Comparison of ENCODE assay signal across 14 cellular contexts in the genomic region with DNA sequence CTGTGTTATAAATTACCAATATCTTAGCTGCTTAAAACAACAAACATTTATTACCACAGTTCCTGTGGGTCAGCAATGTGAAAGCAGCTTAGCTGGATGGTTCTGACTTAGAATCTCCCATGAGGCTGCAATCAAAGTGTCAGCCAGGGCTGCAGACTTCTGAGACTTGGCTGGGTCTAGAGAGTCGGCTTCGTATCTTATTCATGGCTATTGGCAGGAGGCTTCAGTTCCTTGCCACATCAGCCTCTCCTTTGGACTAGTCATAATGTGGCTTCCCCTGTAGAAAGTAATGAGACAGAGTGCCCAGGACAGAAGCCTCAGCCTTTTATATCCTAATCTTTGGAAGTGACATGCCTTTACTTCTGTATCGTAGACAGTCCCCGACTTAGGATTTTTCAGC. TPM values are rescaled to one million over a fixed set of nuclear protein-coding genes. Genes with fewer than 3 reads are reported as not detected.
DNase-seq lines count a peak whose midpoint lies in the region; ATAC-seq and TF ChIP-seq lines count a peak whose summit lies in the region.
"Had no signal": no experiment of that assay in that cellular context is flagged by ENCODE, and none has a peak within 500 bp of the region (broad histone marks: within the 10 kb centered on the region; RNA-seq: fewer than 3 reads in every experiment).

No MANE protein-coding gene starts in this region.

- no peaks in the 10 kb centered on the region for H3K27me3 ChIP-seq in fibroblast of lung (ENCODE audit: control insufficient read depth, insufficient read depth, low read length)
- H3K27me3 ChIP-seq: colonic mucosa had no signal

- DNase-seq in AG08396 (ENCODE audit: low spot score) = peak; percentile 53
- peak; percentile 40 for DNase-seq in LHCN-M2 (ENCODE audit: low read depth)
- DNase-seq in fibroblast of lung (ENCODE audit: low read depth in 2 of 2) = peak; percentile 78 to 87
- no peak for DNase-seq in nephron progenitor cell
- DNase-seq in activated CD4-positive, alpha-beta T cell treated with anti-CD3 and anti-CD28 coated beads, Interleukin-2, amount 50 U/mL, for 4 hours = no peak
- no peak for DNase-seq in activated CD4-positive, alpha-beta T cell treated with anti-CD3 and anti-CD28 coated beads, Interleukin-2, amount 50 U/mL, for 48 hours
- no peak for DNase-seq in SHP77 treated with DMSO at 0.1 percent for 48 hours (lab: John Stamatoyannopoulos, UW)
- DNase-seq: colonic mucosa; glutamatergic neuron; NCI-H1105 treated with DMSO at 0.1 percent for 48 hours; NCI-H510A treated with DMSO at 0.1 percent for 48 hours; stimulated activated CD4-positive, alpha-beta T cell treated with anti-CD3 and anti-CD28 coated beads, Interleukin-2, amount 100 ng/mL, for 24 hours had no signal

- ATAC-seq in HG03432 (IDR thresholded peaks at IDR 0.05; ENCODE audit: unreplicated experiment) = no peak

- H3K9ac ChIP-seq in fibroblast of lung (ENCODE audit: insufficient read depth, low read length) = no peak overlapping the region

- H3K36me3 ChIP-seq in fibroblast of lung (ENCODE audit: control insufficient read depth, insufficient read depth, low read length) = peaks cover 2% of the 10 kb centered on the region
- H3K36me3 ChIP-seq: colonic mucosa had no signal

- H3K4me3 ChIP-seq in fibroblast of lung (replicated peaks in 1 of 4; ENCODE audit: control extremely low read depth in 1 of 4, insufficient read depth in 1 of 4, low read depth in 3 of 4, low read length in 4 of 4) = peak overlapping the region in 1 of 4 experiments; percentile 11
- H3K4me3 ChIP-seq: colonic mucosa had no signal

- H2AFZ ChIP-seq in fibroblast of lung (ENCODE audit: low read length) = no peak overlapping the region

- H3K27me3 Mint-ChIP-seq in nephron progenitor cell (ENCODE audit: low read depth, poor library complexity) = no peaks in the 10 kb centered on the region
- H3K27me3 Mint-ChIP-seq: activated naive CD4-positive, alpha-beta T cell treated with anti-CD3 and anti-CD28 coated beads, Interleukin-2, amount 50 U/mL, for 24 hours had no signal

- peak overlapping the region; percentile 36 for H3K4me2 ChIP-seq in fibroblast of lung (ENCODE audit: extremely low read depth, insufficient read depth, low read length)

- H3K4me1 ChIP-seq in fibroblast of lung (ENCODE audit: control insufficient read depth, extremely low read depth, insufficient read depth, low read length) = peaks cover 13% of the 10 kb centered on the region
- H3K4me1 ChIP-seq: colonic mucosa had no signal

- peak overlapping the region; percentile 57 for H3K27ac ChIP-seq in fibroblast of lung (ENCODE audit: insufficient read depth, low read length)
- H3K27ac ChIP-seq: colonic mucosa had no signal

- TF ChIP-seq CTCF in fibroblast of lung (conservative IDR thresholded peaks at IDR 0.05 in 1 of 2, IDR thresholded peaks at IDR 0.05 in 1 of 2; ENCODE audit: low read depth in 1 of 2, low read length in 2 of 2) (no peak), nephron progenitor cell (IDR thresholded peaks at IDR 0.05) (no peak)

- H3K79me2 ChIP-seq in fibroblast of lung (ENCODE audit: control insufficient read depth, insufficient read depth, low read length) = peaks cover 73% of the 10 kb centered on the region

- no peak overlapping the region for H3K4me3 Mint-ChIP-seq in nephron progenitor cell
- H3K4me3 Mint-ChIP-seq: activated naive CD4-positive, alpha-beta T cell treated with anti-CD3 and anti-CD28 coated beads, Interleukin-2, amount 50 U/mL, for 24 hours had no signal

- H4K20me1 ChIP-seq in fibroblast of lung (ENCODE audit: control insufficient read depth, extremely low read depth, insufficient read depth, low read length) = no peaks in the 10 kb centered on the region

- no peaks in the 10 kb centered on the region for H3K9me3 ChIP-seq in fibroblast of lung (ENCODE audit: control insufficient read depth, insufficient read depth, low read depth, low read length)
- H3K9me3 ChIP-seq: colonic mucosa had no signal

- H3K4me1 Mint-ChIP-seq in nephron progenitor cell = peaks cover 24% of the 10 kb centered on the region

- H3K27ac Mint-ChIP-seq in nephron progenitor cell = peak overlapping the region; percentile 96
- H3K27ac Mint-ChIP-seq: activated naive CD4-positive, alpha-beta T cell treated with anti-CD3 and anti-CD28 coated beads, Interleukin-2, amount 50 U/mL, for 24 hours had no signal

- H3K36me3 Mint-ChIP-seq in nephron progenitor cell (ENCODE audit: low read depth) = peaks cover 56% of the 10 kb centered on the region

- peaks cover 26% of the 10 kb centered on the region for H3K9me3 Mint-ChIP-seq in nephron progenitor cell
- H3K9me3 Mint-ChIP-seq: activated naive CD4-positive, alpha-beta T cell treated with anti-CD3 and anti-CD28 coated beads, Interleukin-2, amount 50 U/mL, for 24 hours had no signal

RNA-seq across cellular contexts. Expression of a gene that starts 27.3 kb away (rescaled TPM):
- 17.0 and 18.3 TPM in 2 replicates for total RNA-seq in LHCN-M2 (2014; rRNA removed)
- polyA plus RNA-seq in LHCN-M2 (2012) = 49.9 TPM
- total RNA-seq in fibroblast of lung = 43.9 and 50.9 TPM in 2 replicates
- polyA plus RNA-seq in fibroblast of lung = 46.1 and 53.2 TPM in 2 replicates
- polyA plus RNA-seq in fibroblast of lung (2012) = 50.2 and 63.4 TPM in 2 replicates
- 9.6 and 11.4 TPM in 2 replicates for polyA minus RNA-seq in fibroblast of lung (ENCODE audit: low replicate concordance)

Comparison
In these comparisons a context has a peak if more than half of its experiments do, and no peak if none do; other contexts are left out.
1. DNase-seq: peak in AG08396 (single experiment), LHCN-M2 (single experiment) and fibroblast of lung (2 of 2); none in nephron progenitor cell (single experiment), activated CD4-positive, alpha-beta T cell treated with anti-CD3 and anti-CD28 coated beads, Interleukin-2, amount 50 U/mL, for 4 hours (0 of 2), activated CD4-positive, alpha-beta T cell treated with anti-CD3 and anti-CD28 coated beads, Interleukin-2, amount 50 U/mL, for 48 hours (0 of 2) and SHP77 treated with DMSO at 0.1 percent for 48 hours (single experiment).